12 cellular contexts compared by ENCODE assay signal in the genomic region with DNA sequence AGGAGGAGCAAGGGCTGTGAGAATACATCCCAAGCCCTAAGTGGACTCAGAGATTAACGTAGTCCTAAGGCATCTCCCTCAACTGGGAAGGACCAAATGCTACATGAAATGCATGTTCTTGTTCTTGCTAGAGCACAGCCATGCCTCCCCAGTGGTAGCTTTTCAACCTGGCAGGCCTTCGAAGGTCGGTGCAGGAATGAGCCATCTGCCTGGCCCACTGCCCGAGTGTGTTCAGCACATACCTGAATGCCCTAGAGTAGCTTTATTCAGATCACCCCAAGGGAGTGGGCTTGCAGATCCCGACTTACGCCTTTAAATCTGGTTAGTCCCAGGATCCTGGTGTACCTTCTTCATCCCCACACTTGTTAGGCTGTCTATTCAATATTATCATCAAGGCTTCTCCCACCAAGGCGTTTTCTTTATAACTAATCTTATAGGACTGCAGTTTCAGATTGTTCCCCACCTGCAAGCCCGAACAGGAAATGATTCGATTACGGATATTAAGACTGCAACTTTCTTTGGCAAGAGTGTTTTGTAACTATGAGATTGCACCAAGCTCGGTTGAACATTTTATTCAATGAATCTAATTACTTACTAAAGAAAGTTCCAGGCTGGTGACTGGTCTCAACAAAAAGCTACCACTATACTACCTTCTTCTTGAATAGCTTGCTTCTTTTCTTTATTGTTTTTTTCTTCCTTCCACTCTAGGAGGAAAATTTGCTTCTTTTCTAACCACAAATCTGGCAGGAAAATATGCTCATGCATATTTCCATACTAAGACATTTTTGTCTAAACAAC.
DNase-seq lines count a peak whose midpoint lies in the region; ATAC-seq and TF ChIP-seq lines count a peak whose summit lies in the region.
"Had no signal": no experiment of that assay in that cellular context is flagged by ENCODE, and none has a peak within 500 bp of the region (broad histone marks: within the 10 kb centered on the region; RNA-seq: fewer than 3 reads in every experiment).

No MANE protein-coding gene starts in this region.

- no peaks in the 10 kb centered on the region for H3K9me3 ChIP-seq in naive thymus-derived CD4-positive, alpha-beta T cell (ENCODE audit: control insufficient read depth in 2 of 3, low read length in 3 of 3)
- H3K9me3 ChIP-seq: SJSA1 had no signal

- POLR2A ChIA-PET in naive thymus-derived CD4-positive, alpha-beta T cell (lab: Charles Lee), result interaction anchor here (1.1 to 1.3 kb wide), 2 partner anchors 48 to 85 kb away, joined by 4 read pairs; no protein-coding TSS in a partner anchor

- CTCF ChIA-PET in naive thymus-derived CD4-positive, alpha-beta T cell (lab: Charles Lee), result interaction anchor here (0.6 to 5.7 kb wide), 9 partner anchors 17 to 581 kb away, joined by 3 to 97 read pairs (median 4); no protein-coding TSS in a partner anchor

- H3K27ac ChIP-seq in HL-60 (replicated peaks) (peak overlapping the region; percentile 40), coronary artery (peak overlapping the region in 1 of 2 donors; percentile 39)
- H3K27ac ChIP-seq in naive thymus-derived CD4-positive, alpha-beta T cell (ENCODE audit: low read depth, low read length), result no peak overlapping the region
- H3K27ac ChIP-seq: SJSA1 had no signal

- DNase-seq in AG10803 (ENCODE audit: low read depth) (peak; percentile 75), HL-60 (ENCODE audit: low read depth in 1 of 2, low spot score in 1 of 2) (peak in 1 of 2 experiments; percentile 29), cerebellum (ENCODE audit: low spot score) (peak; percentile 79), coronary artery (ENCODE audit: low spot score) (no peak), midbrain (lab: John Stamatoyannopoulos, UW) (no peak)
- no peak for DNase-seq in naive thymus-derived CD4-positive, alpha-beta T cell
- no peak for DNase-seq in stimulated activated naive CD4-positive, alpha-beta T cell treated with Interleukin-2 at 50 U/mL for 16 hours (lab: John Stamatoyannopoulos, UW)
- no peak for DNase-seq in activated CD4-positive, alpha-beta T cell treated with anti-CD3 and anti-CD28 coated beads for 1 hour
- DNase-seq: activated CD4-positive, alpha-beta memory T cell treated with anti-CD3 and anti-CD28 coated beads for 36 hours; islet precursor cell had no signal

- ATAC-seq in naive thymus-derived CD4-positive, alpha-beta T cell, result no peak

- H3K4me3 Mint-ChIP-seq in naive thymus-derived CD4-positive, alpha-beta T cell, result peak overlapping the region in 5 of 10 donors; percentile 34 to 47 (median 41)
- H3K4me3 Mint-ChIP-seq: activated CD4-positive, alpha-beta memory T cell treated with anti-CD3 and anti-CD28 coated beads for 36 hours; activated naive CD4-positive, alpha-beta T cell treated with anti-CD3 and anti-CD28 coated beads, Interleukin-2, amount 50 U/mL, for 24 hours had no signal

- H3K9me3 Mint-ChIP-seq in naive thymus-derived CD4-positive, alpha-beta T cell, result no peaks in the 10 kb centered on the region
- H3K9me3 Mint-ChIP-seq: activated CD4-positive, alpha-beta memory T cell treated with anti-CD3 and anti-CD28 coated beads for 36 hours; activated naive CD4-positive, alpha-beta T cell treated with anti-CD3 and anti-CD28 coated beads, Interleukin-2, amount 50 U/mL, for 24 hours had no signal

- H3K4me3 ChIP-seq in AG10803 (ENCODE audit: low read length) (no peak overlapping the region), HL-60 (replicated peaks; ENCODE audit: insufficient read depth, low read length) (no peak overlapping the region), coronary artery (no peak overlapping the region)
- H3K4me3 ChIP-seq in naive thymus-derived CD4-positive, alpha-beta T cell (ENCODE audit: low read length), result no peak overlapping the region
- H3K4me3 ChIP-seq: SJSA1 had no signal

- no peaks in the 10 kb centered on the region for H3K36me3 ChIP-seq in naive thymus-derived CD4-positive, alpha-beta T cell (ENCODE audit: control insufficient read depth in 2 of 3, insufficient read depth in 3 of 3, low read length in 3 of 3)

- no peaks in the 10 kb centered on the region for H3K27me3 Mint-ChIP-seq in naive thymus-derived CD4-positive, alpha-beta T cell
- H3K27me3 Mint-ChIP-seq: activated CD4-positive, alpha-beta memory T cell treated with anti-CD3 and anti-CD28 coated beads for 36 hours; activated naive CD4-positive, alpha-beta T cell treated with anti-CD3 and anti-CD28 coated beads, Interleukin-2, amount 50 U/mL, for 24 hours had no signal

- peaks cover 0 to 24% of the 10 kb centered on the region in 2 donors for H3K4me1 ChIP-seq in naive thymus-derived CD4-positive, alpha-beta T cell (ENCODE audit: control insufficient read depth in 2 of 2, insufficient read depth in 2 of 2, low read length in 2 of 2)

- intact Hi-C loops in naive thymus-derived CD4-positive, alpha-beta T cell (cut with micrococcal nuclease), result loop anchor here (2.0 to 5.0 kb wide), 3 partner anchors 23 to 413 kb away; partner anchors contain the start of gene SGSM3 (in 1 of the 2)

- H3K4me1 Mint-ChIP-seq in naive thymus-derived CD4-positive, alpha-beta T cell, result peaks cover 29 to 61% (median 50%) of the 10 kb centered on the region in 7 donors

- peaks cover 0 to 24% (median 8%) of the 10 kb centered on the region in 5 donors for H3K36me3 Mint-ChIP-seq in naive thymus-derived CD4-positive, alpha-beta T cell
- H3K36me3 Mint-ChIP-seq: activated CD4-positive, alpha-beta memory T cell treated with anti-CD3 and anti-CD28 coated beads for 36 hours had no signal

- H3K27ac Mint-ChIP-seq in naive thymus-derived CD4-positive, alpha-beta T cell, result peak overlapping the region in 6 of 9 donors; percentile 10 to 80 (median 39)
- H3K27ac Mint-ChIP-seq: activated CD4-positive, alpha-beta memory T cell treated with anti-CD3 and anti-CD28 coated beads for 36 hours had no signal

- TF ChIP-seq CTCF in AG10803 (conservative IDR thresholded peaks at IDR 0.05; ENCODE audit: low read length) (no peak), HL-60 (IDR thresholded peaks at IDR 0.05; ENCODE audit: insufficient read depth, low read length) (no peak), coronary artery (IDR thresholded peaks at IDR 0.05) (no peak)

- H3K27me3 ChIP-seq in HL-60 (ENCODE audit: insufficient read depth, poor library complexity, severe bottlenecking), result no peaks in the 10 kb centered on the region
- H3K27me3 ChIP-seq in naive thymus-derived CD4-positive, alpha-beta T cell (ENCODE audit: control insufficient read depth in 2 of 2, insufficient read depth in 2 of 2, low read length in 2 of 2), result no peaks in the 10 kb centered on the region
- H3K27me3 ChIP-seq: SJSA1 had no signal

Comparison
In these comparisons a context has a peak if more than half of its experiments do, and no peak if none do; other contexts are left out.
1. DNase-seq: peak in AG10803 (single experiment) and cerebellum (single experiment); none in naive thymus-derived CD4-positive, alpha-beta T cell (0 of 9), coronary artery (single experiment), stimulated activated naive CD4-positive, alpha-beta T cell treated with Interleukin-2 at 50 U/mL for 16 hours (single experiment), midbrain (single experiment) and activated CD4-positive, alpha-beta T cell treated with anti-CD3 and anti-CD28 coated beads for 1 hour (single experiment).